ENCODE assay signal across 8 cellular contexts in the genomic region with DNA sequence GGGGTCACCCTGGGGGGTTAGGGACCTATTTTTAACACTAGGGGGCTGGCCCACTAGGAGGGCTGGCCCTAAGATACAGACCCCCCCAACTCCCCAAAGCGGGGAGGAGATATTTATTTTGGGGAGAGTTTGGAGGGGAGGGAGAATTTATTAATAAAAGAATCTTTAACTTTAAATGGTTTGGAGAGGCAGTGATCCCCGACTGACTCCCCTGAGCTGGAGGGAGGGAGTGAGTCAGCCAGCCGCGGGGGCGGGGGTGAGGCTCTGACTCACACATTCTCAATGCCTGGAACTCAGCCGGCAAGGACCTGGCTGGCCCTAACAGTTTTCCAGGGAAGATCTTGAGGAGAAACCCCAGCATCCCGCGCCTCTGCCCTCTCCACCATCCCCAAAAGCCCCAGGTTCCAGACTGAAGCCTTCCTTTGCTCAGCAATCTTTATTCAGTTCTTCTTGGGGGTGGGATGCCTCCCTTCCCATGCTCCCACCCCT. TPM values are rescaled to one million over a fixed set of nuclear protein-coding genes. Genes with fewer than 3 reads are reported as not detected.
A peak's percentile ranks its signal among the peaks of the same experiment; 100 is the strongest.
DNase-seq lines count a peak whose midpoint lies in the region; ATAC-seq, FAIRE-seq and TF ChIP-seq lines count a peak whose summit lies in the region.

No MANE protein-coding gene starts in this region.

- H3K27me3 ChIP-seq in gastroesophageal sphincter (peaks cover 23% of the 10 kb centered on the region), ovary (no peaks in the 10 kb centered on the region)

- H3K27ac ChIP-seq in SK-N-MC (peak overlapping the region; percentile 77), gastroesophageal sphincter (peak overlapping the region; percentile 93 to 97 (median 96)), ovary (peak overlapping the region; percentile 91 to 92), temporal lobe (ENCODE audit: low read depth, low read length) (peak overlapping the region; percentile 88)

- H3K36me3 ChIP-seq in SK-N-MC (ENCODE audit: insufficient read depth, low read length) = peaks cover 14% of the 10 kb centered on the region; the same call in 1 of the 2 replicates
- H3K36me3 ChIP-seq in gastroesophageal sphincter = peaks cover 0 to 20% of the 10 kb centered on the region in 2 donors
- H3K36me3 ChIP-seq in ovary = no peaks in the 10 kb centered on the region

- H3K9ac ChIP-seq in SK-N-MC (ENCODE audit: insufficient read length) = no peak overlapping the region

- peak; percentile 92 for DNase-seq in H4 (ENCODE audit: low spot score)
- no peak for DNase-seq in SK-N-MC (ENCODE audit: low read depth, low spot score)
- DNase-seq in activated naive CD4-positive, alpha-beta T cell treated with anti-CD3 and anti-CD28 coated beads, Interleukin-2, amount 50 U/mL, for 16 hours = peak; percentile 94
- peak; percentile 90 to 95 (median 91) for DNase-seq in ovary
- no peak for DNase-seq in GM12891 (ENCODE audit: insufficient read length, low spot score)

- WGBS in gastroesophageal sphincter (ENCODE audit: low coverage in 1 of 2), 2 donors = 4 to 20% methylated on average over 1 to 7 of the region's 8 CpGs
- 1 to 2% (median 2%) methylated on average over 8 of the region's 8 CpGs for WGBS in ovary, 3 donors

- H3K9me3 ChIP-seq in SK-N-MC (ENCODE audit: low read depth, low read length) (no peaks in the 10 kb centered on the region), gastroesophageal sphincter (no peaks in the 10 kb centered on the region), ovary (no peaks in the 10 kb centered on the region)

- intact Hi-C loops in ovary (cut with DNase I) = loop anchor here in 1 of 4 donors (10.0 kb wide), 1 partner anchor 263 kb away; a partner anchor contains a TSS

- TF ChIP-seq POLR2A in gastroesophageal sphincter (IDR thresholded peaks at IDR 0.05) (no peak), ovary (IDR thresholded peaks at IDR 0.05) (no peak), GM12891 (IDR thresholded peaks at IDR 0.05; ENCODE audit: low read depth, low read length) (no peak)

- no peak for FAIRE-seq in GM12891 (lab: Jason Lieb, UNC)

- ATAC-seq in gastroesophageal sphincter (peak; percentile 66), HG02642 (IDR thresholded peaks at IDR 0.05; ENCODE audit: poor library complexity, unreplicated experiment) (no peak)

- TF ChIP-seq CTCF in gastroesophageal sphincter (IDR thresholded peaks at IDR 0.05) (no peak), ovary (IDR thresholded peaks at IDR 0.05) (no peak)

- H3K4me3 ChIP-seq in SK-N-MC (peak overlapping the region; percentile 83), gastroesophageal sphincter (peak overlapping the region in 1 of 2 donors; percentile 81), ovary (no peak overlapping the region)

- peaks cover 0 to 69% (median 25%) of the 10 kb centered on the region in 3 donors for H3K4me1 ChIP-seq in gastroesophageal sphincter
- peaks cover 21% of the 10 kb centered on the region for H3K4me1 ChIP-seq in ovary (ENCODE audit: insufficient read depth)

- TF ChIP-seq EP300 in gastroesophageal sphincter (IDR thresholded peaks at IDR 0.05) (no peak), ovary (IDR thresholded peaks at IDR 0.05) (peak; percentile 62)

TF ChIP-seq in GM12891, 5 proteins besides CTCF, POLR2A, EP300 and RAD21:
- no peak for TF ChIP-seq POU2F2 (IDR thresholded peaks at IDR 0.05; ENCODE audit: low read depth, low read length)
- no peak for TF ChIP-seq TAF1 (IDR thresholded peaks at IDR 0.05; ENCODE audit: low read depth, low read length)
- TF ChIP-seq SPI1 (IDR thresholded peaks at IDR 0.05; ENCODE audit: low read depth, low read length) = no peak
- no peak for TF ChIP-seq PAX5 (IDR thresholded peaks at IDR 0.05; ENCODE audit: insufficient read depth, low read length, severe bottlenecking)
- no peak for TF ChIP-seq POLR2AphosphoS5 (IDR thresholded peaks at IDR 0.05; ENCODE audit: low read depth, low read length)

RNA-seq across cellular contexts. Expression of a gene that starts 1.5 kb away (rescaled TPM):
- 64.6 and 93.1 TPM in 2 replicates for total RNA-seq in H4 (2014; rRNA removed; shearing (Covaris generic))
- total RNA-seq in gastroesophageal sphincter (10 to 100 TPM; 20.1 to 94.9 (median 40.5) TPM), ovary (10 to 100 TPM; 15.9 to 73.1 (median 55.1) TPM), temporal lobe (8.1 TPM)
- polyA plus RNA-seq in ovary = 10 to 100 TPM; 27.5 to 82.0 TPM
- 24.8 TPM for polyA plus RNA-seq in GM12891 (2012; ENCODE audit: low read depth, missing spikeins)

RNA-seq across cellular contexts. Expression of a gene that starts 1.6 kb away (rescaled TPM):
- 43.5 and 48.2 TPM in 2 replicates for total RNA-seq in H4 (2014; rRNA removed; shearing (Covaris generic))
- total RNA-seq in gastroesophageal sphincter (10 to 100 TPM; 17.6 to 28.2 (median 25.0) TPM), ovary (10 to 100 TPM in 6 of 7 donors, 1 to 10 TPM in 1; 6.7 to 21.0 (median 15.6) TPM), temporal lobe (3.9 TPM)
- 10 to 100 TPM in 1 of 2 donors, 1 to 10 TPM in 1; 3.5 to 14.3 TPM for polyA plus RNA-seq in ovary
- polyA plus RNA-seq in GM12891 (2012; ENCODE audit: low read depth, missing spikeins) = 15.4 TPM

RNA-seq across cellular contexts. Expression of a gene that starts 2.1 kb away (rescaled TPM):
- total RNA-seq in H4 (2014; rRNA removed; shearing (Covaris generic)) = 312 and 417 TPM in 2 replicates
- 100 to 1,000 TPM in 2 of 4 donors, 10 to 100 TPM in 2; 26.0 to 135 (median 72.2) TPM for total RNA-seq in gastroesophageal sphincter
- 10 to 100 TPM in 2 of 7 donors, 1 to 10 TPM in 5; 3.7 to 52.5 (median 8.6) TPM for total RNA-seq in ovary
- 1 to 10 TPM; 7.9 to 8.1 TPM for polyA plus RNA-seq in ovary
- total RNA-seq in temporal lobe = 1.2 TPM
- polyA plus RNA-seq in GM12891 (2012; ENCODE audit: low read depth, missing spikeins) = 0.64 TPM

RNA-seq across cellular contexts. Expression of a gene that starts 4.3 kb away (rescaled TPM):
- total RNA-seq in H4 (2014; rRNA removed; shearing (Covaris generic)) = 2.0 TPM in 1 of 2 replicates, not detected in the other
- total RNA-seq in gastroesophageal sphincter (not detected), ovary (1 to 10 TPM in 1 of 7 donors, not detected in 6; 1.8 TPM), temporal lobe (0.49 TPM)
- polyA plus RNA-seq in ovary = not detected
- polyA plus RNA-seq in GM12891 (2012; ENCODE audit: low read depth, missing spikeins) = not detected

RNA-seq across cellular contexts. Expression of a gene that starts 9.5 kb away (rescaled TPM):
- total RNA-seq in H4 (2014; rRNA removed; shearing (Covaris generic)) = not detected in 2 replicates
- total RNA-seq in gastroesophageal sphincter (under 1 TPM in 2 of 4 donors, not detected in 2; 0.32 to 0.39 TPM), ovary (under 1 TPM in 4 of 7 donors, not detected in 3; 0.11 to 0.24 (median 0.19) TPM), temporal lobe (not detected)
- not detected for polyA plus RNA-seq in ovary
- polyA plus RNA-seq in GM12891 (2012; ENCODE audit: low read depth, missing spikeins) = 0.04 TPM

Comparison
In these comparisons a context has a peak if more than half of its experiments do, and no peak if none do; other contexts are left out.
1. DNase-seq: peak in H4 (single experiment), activated naive CD4-positive, alpha-beta T cell treated with anti-CD3 and anti-CD28 coated beads, Interleukin-2, amount 50 U/mL, for 16 hours (single experiment) and ovary (5 of 5); none in SK-N-MC (single experiment) and GM12891 (single experiment).
2. Peak in every context shown above with its lines, with median percentiles within 50 percentile points of each other: H3K27ac ChIP-seq.